Comparison of ENCODE assay signal across 14 cellular contexts in genomic region chr22:42938449-42938848, GRCh38.
A peak's percentile ranks its signal among the peaks of the same experiment; 100 is the strongest.
DNase-seq lines count a peak whose midpoint lies in the region; ATAC-seq and TF ChIP-seq lines count a peak whose summit lies in the region.
"Had no signal": no experiment of that assay in that cellular context is flagged by ENCODE, and none has a peak within 500 bp of the region (broad histone marks: within the 10 kb centered on the region; RNA-seq: fewer than 3 reads in every experiment).

No MANE protein-coding gene starts in this region.

- WGBS in endodermal cell (ENCODE audit: insufficient coverage in 1 of 2, insufficient read length in 1 of 2), 2 experiments, result 88 to 93% methylated on average over 4 to 7 of the region's 7 CpGs

- peak overlapping the region; percentile 92 for H3K27ac ChIP-seq in PC-9
- no peak overlapping the region for H3K27ac ChIP-seq in endodermal cell (ENCODE audit: low read depth, low read length)
- peak overlapping the region; percentile 86 to 89 for H3K27ac ChIP-seq in mucosa of rectum (ENCODE audit: low read depth in 2 of 2, low read length in 2 of 2)
- H3K27ac ChIP-seq in thoracic aorta, result peak overlapping the region; percentile 97

- H3K9me3 ChIP-seq in PC-9 (ENCODE audit: insufficient read depth, low read depth), result no peaks in the 10 kb centered on the region
- no peaks in the 10 kb centered on the region for H3K9me3 ChIP-seq in endodermal cell (ENCODE audit: control insufficient read depth, low read length)
- H3K9me3 ChIP-seq in mucosa of rectum (ENCODE audit: control insufficient read depth in 2 of 2, low read length in 2 of 2), result no peaks in the 10 kb centered on the region
- H3K9me3 ChIP-seq in thoracic aorta, result no peaks in the 10 kb centered on the region

- no peaks in the 10 kb centered on the region for H3K9me3 Mint-ChIP-seq in endodermal cell
- H3K9me3 Mint-ChIP-seq in activated T-helper 1 cell treated with anti-CD3 and anti-CD28 coated beads, Interleukin-12 subunit alpha, Interleukin-12 subunit beta, Interleukin-2, Interleukin-4 antibody, amounts not matched to agents 30 ng/mL and 10 ng/mL and 1 ng/mL, durations not matched to agents 14 hours and 24 hours and 36 hours, result no peaks in the 10 kb centered on the region
- H3K9me3 Mint-ChIP-seq: activated naive CD4-positive, alpha-beta T cell treated with anti-CD3 and anti-CD28 coated beads for 36 hours had no signal

- H3K27ac Mint-ChIP-seq in endodermal cell, result peak overlapping the region; percentile 7
- H3K27ac Mint-ChIP-seq in activated T-helper 1 cell treated with anti-CD3 and anti-CD28 coated beads, Interleukin-12 subunit alpha, Interleukin-12 subunit beta, Interleukin-2, Interleukin-4 antibody, amounts not matched to agents 30 ng/mL and 10 ng/mL and 1 ng/mL, durations not matched to agents 14 hours and 24 hours and 36 hours, result no peak overlapping the region
- H3K27ac Mint-ChIP-seq: activated naive CD4-positive, alpha-beta T cell treated with anti-CD3 and anti-CD28 coated beads for 36 hours had no signal

- ATAC-seq in thoracic aorta (ENCODE audit: insufficient number of reproducible peaks, low FRiP score, low read depth) (no peak), left colon (no peak)

- intact Hi-C loops in PC-9 (cut with micrococcal nuclease; ENCODE audit: unreplicated experiment), result no loop called here
- intact Hi-C loops in activated T-helper 1 cell treated with anti-CD3 and anti-CD28 coated beads, Interleukin-12 subunit alpha, Interleukin-12 subunit beta, Interleukin-2, Interleukin-4 antibody, amounts not matched to agents 30 ng/mL and 10 ng/mL and 1 ng/mL, durations not matched to agents 14 hours and 24 hours and 36 hours (cut with micrococcal nuclease), result no loop called here
- intact Hi-C loops in left colon (cut with DNase I, micrococcal nuclease), result no loop called here

- no peaks in the 10 kb centered on the region for H3K9me2 ChIP-seq in PC-9 (ENCODE audit: insufficient read depth)

- peaks cover 74% of the 10 kb centered on the region for H3K4me1 ChIP-seq in PC-9 (replicated peaks; ENCODE audit: insufficient read depth)
- H3K4me1 ChIP-seq in endodermal cell (ENCODE audit: control insufficient read depth, insufficient read depth, low read length), result peaks cover 20% of the 10 kb centered on the region
- peaks cover 48 to 52% of the 10 kb centered on the region in 2 donors for H3K4me1 ChIP-seq in mucosa of rectum (ENCODE audit: control insufficient read depth in 2 of 2, insufficient read depth in 2 of 2, low read length in 2 of 2)
- peaks cover 82 to 98% of the 10 kb centered on the region in 2 donors for H3K4me1 ChIP-seq in thoracic aorta (ENCODE audit: control insufficient read depth in 1 of 2, low read depth in 2 of 2)

- no peak overlapping the region for H3K4me3 Mint-ChIP-seq in endodermal cell
- no peak overlapping the region for H3K4me3 Mint-ChIP-seq in activated T-helper 1 cell treated with anti-CD3 and anti-CD28 coated beads, Interleukin-12 subunit alpha, Interleukin-12 subunit beta, Interleukin-2, Interleukin-4 antibody, amounts not matched to agents 30 ng/mL and 10 ng/mL and 1 ng/mL, durations not matched to agents 14 hours and 24 hours and 36 hours
- H3K4me3 Mint-ChIP-seq: activated naive CD4-positive, alpha-beta T cell treated with anti-CD3 and anti-CD28 coated beads for 36 hours had no signal

- H3K27me3 ChIP-seq in PC-9 (ENCODE audit: insufficient read depth, low read depth), result no peaks in the 10 kb centered on the region
- no peaks in the 10 kb centered on the region for H3K27me3 ChIP-seq in endodermal cell (ENCODE audit: control insufficient read depth, insufficient read depth, low read length, poor library complexity, severe bottlenecking)
- no peaks in the 10 kb centered on the region for H3K27me3 ChIP-seq in mucosa of rectum (ENCODE audit: control insufficient read depth in 2 of 2, insufficient read depth in 2 of 2, low read length in 2 of 2)
- H3K27me3 ChIP-seq in thoracic aorta (replicated peaks; ENCODE audit: insufficient read depth), result no peaks in the 10 kb centered on the region

- H2AFZ ChIP-seq in PC-9, result no peak overlapping the region

- no TSS peak for BruUV-seq in PC-9 (replicated peaks; lab: Mats Ljungman, UMichigan)

- H3K36me3 ChIP-seq in PC-9 (ENCODE audit: low read depth), result peaks cover 9% of the 10 kb centered on the region
- H3K36me3 ChIP-seq in endodermal cell (ENCODE audit: control insufficient read depth, insufficient read depth, low read length), result no peaks in the 10 kb centered on the region
- H3K36me3 ChIP-seq in mucosa of rectum (ENCODE audit: control insufficient read depth in 2 of 2, insufficient read depth in 2 of 2, low read length in 2 of 2), result no peaks in the 10 kb centered on the region
- H3K36me3 ChIP-seq in thoracic aorta, result no peaks in the 10 kb centered on the region

- H3K4me3 ChIP-seq in PC-9 (0 out of 2 replicates have a peak overlapping the region, but pooled peaks have one; percentile 21), endodermal cell (ENCODE audit: low read length) (no peak overlapping the region), mucosa of rectum (ENCODE audit: low read length in 2 of 2) (no peak overlapping the region), thoracic aorta (no peak overlapping the region)

- TF ChIP-seq CTCF in PC-9 (conservative IDR thresholded peaks at IDR 0.05), result no peak
- no peak for TF ChIP-seq CTCF in endodermal cell (conservative IDR thresholded peaks at IDR 0.05)
- no peak for TF ChIP-seq CTCF in thoracic aorta (IDR thresholded peaks at IDR 0.05)

- peak overlapping the region; percentile 74 for H3K4me2 ChIP-seq in PC-9

- H3K27me3 Mint-ChIP-seq in endodermal cell (ENCODE audit: insufficient read depth), result no peaks in the 10 kb centered on the region
- peaks cover 1% of the 10 kb centered on the region for H3K27me3 Mint-ChIP-seq in activated T-helper 1 cell treated with anti-CD3 and anti-CD28 coated beads, Interleukin-12 subunit alpha, Interleukin-12 subunit beta, Interleukin-2, Interleukin-4 antibody, amounts not matched to agents 30 ng/mL and 10 ng/mL and 1 ng/mL, durations not matched to agents 14 hours and 24 hours and 36 hours (ENCODE audit: insufficient read depth)

- CTCF ChIA-PET in PC-9 (lab: Charles Lee), result interaction anchor here (0.5 to 0.6 kb wide), 2 partner anchors 9 to 1632 kb away, joined by 3 to 6 read pairs; no protein-coding TSS in a partner anchor

- peaks cover 10% of the 10 kb centered on the region for H3K36me3 Mint-ChIP-seq in endodermal cell (ENCODE audit: low read depth)
- no peaks in the 10 kb centered on the region for H3K36me3 Mint-ChIP-seq in activated T-helper 1 cell treated with anti-CD3 and anti-CD28 coated beads, Interleukin-12 subunit alpha, Interleukin-12 subunit beta, Interleukin-2, Interleukin-4 antibody, amounts not matched to agents 30 ng/mL and 10 ng/mL and 1 ng/mL, durations not matched to agents 14 hours and 24 hours and 36 hours (ENCODE audit: low read depth)

- DNase-seq in PC-9, result no peak
- DNase-seq in endodermal cell, result peak; percentile 41
- no peak for DNase-seq in thoracic aorta (ENCODE audit: low spot score)
- no peak for DNase-seq in globus pallidus (ENCODE audit: low spot score)
- DNase-seq in OCI-M2 (lab: John Stamatoyannopoulos, UW; ENCODE audit: unreplicated experiment), result no peak
- DNase-seq in activated T-helper 1 cell treated with anti-CD3 and anti-CD28 coated beads, Interleukin-12 subunit alpha, Interleukin-12 subunit beta, Interleukin-2, Interleukin-4 antibody, amounts not matched to agents 30 ng/mL and 10 ng/mL and 1 ng/mL, durations not matched to agents 14 hours and 24 hours and 36 hours (ENCODE audit: low spot score), result no peak
- no peak for DNase-seq in left colon
- DNase-seq: activated CD4-positive, alpha-beta T cell treated with anti-CD3 and anti-CD28 coated beads, Interleukin-2, amount 50 U/mL, for 48 hours; activated naive CD4-positive, alpha-beta T cell treated with anti-CD3 and anti-CD28 coated beads for 36 hours; C1 segment of cervical spinal cord; GDM1; mesendoderm; NCI-H2107 had no signal

- H4K20me1 ChIP-seq in PC-9 (ENCODE audit: insufficient read depth), result no peaks in the 10 kb centered on the region

- H3K4me1 Mint-ChIP-seq in endodermal cell, result peaks cover 48% of the 10 kb centered on the region
- peaks cover 39% of the 10 kb centered on the region for H3K4me1 Mint-ChIP-seq in activated T-helper 1 cell treated with anti-CD3 and anti-CD28 coated beads, Interleukin-12 subunit alpha, Interleukin-12 subunit beta, Interleukin-2, Interleukin-4 antibody, amounts not matched to agents 30 ng/mL and 10 ng/mL and 1 ng/mL, durations not matched to agents 14 hours and 24 hours and 36 hours (ENCODE audit: low read depth)

- peaks cover 89% of the 10 kb centered on the region for H3K79me2 ChIP-seq in PC-9 (ENCODE audit: low read depth)

- POLR2A ChIA-PET in PC-9 (lab: Charles Lee; ENCODE audit: unreplicated experiment), result no interaction called here

- H3K9ac ChIP-seq in endodermal cell (ENCODE audit: extremely low read depth, low read length, poor library complexity, severe bottlenecking) (no peak overlapping the region), mucosa of rectum (ENCODE audit: low read depth in 1 of 2, low read length in 2 of 2) (peak overlapping the region in 1 of 2 donors; percentile 31)

- peaks cover 81% of the 10 kb centered on the region for H3F3A ChIP-seq in PC-9 (ENCODE audit: insufficient read depth, low read depth)
